Comparison of ENCODE assay signal across 8 cellular contexts in genomic region chr12:12736759-12737676, GRCh38. TPM values are rescaled to one million over a fixed set of nuclear protein-coding genes. Genes with fewer than 3 reads are reported as not detected.
DNase-seq lines count a peak whose midpoint lies in the region; ATAC-seq and TF ChIP-seq lines count a peak whose summit lies in the region.

No MANE protein-coding gene starts in this region.

- TF ChIP-seq CTCF in DND-41 (IDR thresholded peaks at IDR 0.05; ENCODE audit: borderline replicate concordance, extremely low read depth, low read length, poor library complexity, severe bottlenecking): peak; percentile 70

- H3K27ac ChIP-seq in DND-41 (ENCODE audit: low read length) (peak overlapping the region; percentile 71), substantia nigra (ENCODE audit: low read depth, low read length, poor library complexity, severe bottlenecking) (peak overlapping the region; percentile 69)

- H3K4me1 ChIP-seq in DND-41 (ENCODE audit: insufficient read depth, low read length): peaks cover 36% of the 10 kb centered on the region

- no peaks in the 10 kb centered on the region for H3K27me3 Mint-ChIP-seq in T-cell

- no peaks in the 10 kb centered on the region for H3K27me3 ChIP-seq in DND-41 (ENCODE audit: insufficient read depth, low read length, poor library complexity)

- H2AFZ ChIP-seq in DND-41 (ENCODE audit: low read depth, low read length): peak overlapping the region; percentile 54

- peaks cover 53% of the 10 kb centered on the region for H3K79me2 ChIP-seq in DND-41 (ENCODE audit: insufficient read depth, low read length)

- CTCF ChIA-PET in T-cell (lab: Charles Lee): interaction anchor here (0.5 to 3.3 kb wide), 107 partner anchors 9 to 1935 kb away, joined by 3 to 89 read pairs (median 4); partner anchors contain the start of genes BORCS5 (in 2 of the 2), CDKN1B (in 1 of the 2), CREBL2 (in 1 of the 2) and DDX47 (in 1 of the 2)

- peaks cover 4% of the 10 kb centered on the region for H3K36me3 Mint-ChIP-seq in T-cell

- DNase-seq in DND-41: peak; percentile 75
- DNase-seq in T-cell: peak in 30 of 34 experiments; percentile 16 to 65 (median 43)
- DNase-seq in central memory CD4-positive, alpha-beta T cell: peak; percentile 56
- no peak for DNase-seq in left lobe of liver (ENCODE audit: low spot score)
- DNase-seq in substantia nigra (lab: John Stamatoyannopoulos, UW): peak in 6 of 49 donors; percentile 2 to 45 (median 11)
- DNase-seq in H4 (ENCODE audit: low spot score): no peak

- no peaks in the 10 kb centered on the region for H3K9me3 ChIP-seq in DND-41 (ENCODE audit: insufficient read depth, low read length, severe bottlenecking)

- peak overlapping the region in 1 of 2 experiments; percentile 23; a peak in 1 of 4 replicates for H3K4me3 ChIP-seq in DND-41 (ENCODE audit: low read depth in 1 of 2, low read length in 2 of 2)

- POLR2A ChIA-PET in T-cell (lab: Charles Lee): interaction anchor here (0.6 to 2.1 kb wide), 28 partner anchors 10 to 1566 kb away, joined by 3 to 31 read pairs (median 4); partner anchors contain the start of genes BORCS5 (in 1 of the 2), DUSP16 (in 1 of the 2) and SMIM10L1 (in 1 of the 2)

- peak overlapping the region; percentile 59 to 76 (median 68) for H3K4me3 Mint-ChIP-seq in T-cell

- peak overlapping the region; percentile 51 for H3K4me2 ChIP-seq in DND-41 (ENCODE audit: insufficient read depth, low read length)

- H3K9ac ChIP-seq in DND-41 (ENCODE audit: low read depth, low read length): peak overlapping the region; percentile 35

- no peaks in the 10 kb centered on the region for H3K9me3 Mint-ChIP-seq in T-cell

- no peaks in the 10 kb centered on the region for H4K20me1 ChIP-seq in DND-41 (ENCODE audit: insufficient read depth, low read length)

- H3K27ac Mint-ChIP-seq in T-cell: peak overlapping the region; percentile 89 to 95

- peaks cover 35 to 56% (median 39%) of the 10 kb centered on the region in 3 donors for H3K4me1 Mint-ChIP-seq in T-cell

- ATAC-seq in DND-41 (ENCODE audit: insufficient read depth, low read depth): peak; percentile 93
- ATAC-seq in GM19463 (IDR thresholded peaks at IDR 0.05; ENCODE audit: unreplicated experiment): peak; percentile 62
- peak; percentile 56 for ATAC-seq in HG03558 (IDR thresholded peaks at IDR 0.05; ENCODE audit: extremely low read depth, unreplicated experiment)
- ATAC-seq in T-cell (replicated peaks in 1 of 4): peak; percentile 82 to 88 (median 84)
- peak; percentile 87 for ATAC-seq in left lobe of liver

- no peaks in the 10 kb centered on the region for H3K36me3 ChIP-seq in DND-41 (ENCODE audit: insufficient read depth, low read length)

RNA-seq across cellular contexts. Expression of gene CDKN1B, which starts 19.9 kb away (rescaled TPM):
- total RNA-seq in T-cell: 100 to 1,000 TPM; 170 to 246 (median 188) TPM
- total RNA-seq in left lobe of liver: 25.5 TPM
- 22.8 and 27.3 TPM in 2 replicates for total RNA-seq in H4 (2014; rRNA removed; shearing (Covaris generic))

RNA-seq across cellular contexts. Expression of gene GPR19, which starts 41.0 kb away (rescaled TPM):
- total RNA-seq in T-cell (1 to 10 TPM; 1.7 to 5.2 (median 2.2) TPM), left lobe of liver (0.18 TPM)
- 0.88 and 3.9 TPM in 2 replicates for total RNA-seq in H4 (2014; rRNA removed; shearing (Covaris generic))

RNA-seq across cellular contexts. Expression of gene APOLD1, which starts 48.4 kb away (rescaled TPM):
- total RNA-seq in T-cell (1 to 10 TPM in 4 of 5 donors, under 1 TPM in 1; 0.82 to 4.7 (median 3.8) TPM), left lobe of liver (1.5 TPM)
- total RNA-seq in H4 (2014; rRNA removed; shearing (Covaris generic)): 2.7 and 3.1 TPM in 2 replicates

Comparison
In these comparisons a context has a peak if more than half of its experiments do, and no peak if none do; other contexts are left out.
1. DNase-seq: peak in DND-41 (single experiment), T-cell (30 of 34) and central memory CD4-positive, alpha-beta T cell (single experiment); none in left lobe of liver (single experiment) and H4 (single experiment).
2. Peak in every context shown above with its lines, with median percentiles within 50 percentile points of each other: ATAC-seq.